ENCODE assay signal across 28 cellular contexts in genomic region chr2:152651834-152652233, GRCh38.
"Had no signal": no experiment of that assay in that cellular context is flagged by ENCODE, and none has a peak within 500 bp of the region (broad histone marks: within the 10 kb centered on the region; RNA-seq: fewer than 3 reads in every experiment).

No MANE protein-coding gene starts in this region.

- H3K36me3 ChIP-seq: prostate gland had no signal

- H3K79me2 ChIP-seq: parathyroid adenoma had no signal

- H3K9ac ChIP-seq: neural progenitor cell, parathyroid adenoma had no signal

- H3K9me3 ChIP-seq: esophagus squamous epithelium, heart right ventricle, left lung, prostate gland, right atrium auricular region, spleen, thoracic aorta, tibial nerve, upper lobe of left lung had no signal

- H2AFZ ChIP-seq: neural progenitor cell, parathyroid adenoma had no signal

- H3K4me3 ChIP-seq: coronary artery, esophagus squamous epithelium, heart right ventricle, left lung, neural progenitor cell, prostate gland, right atrium auricular region, skin epidermis, spleen, thoracic aorta, tibial nerve, upper lobe of left lung had no signal

- ATAC-seq: heart right ventricle; left cardiac atrium; left lung; naive thymus-derived CD4-positive, alpha-beta T cell; stimulated activated naive B cell treated with anti-CD40 and anti-IgM and Interleukin-4, amounts not matched to agents 10 μg/mL and 1 μg/mL and 100 μg/mL, for 72 hours had no signal

- H3K4me2 ChIP-seq: neural progenitor cell had no signal

- H3K27ac ChIP-seq: coronary artery, esophagus squamous epithelium, heart right ventricle, left lung, neural progenitor cell, parathyroid adenoma, prostate gland, right atrium auricular region, skin epidermis, spleen, thoracic aorta, tibial nerve, upper lobe of left lung had no signal

- H3K27me3 ChIP-seq: esophagus squamous epithelium, heart right ventricle, left lung, neural progenitor cell, right atrium auricular region, spleen, tibial nerve, upper lobe of left lung had no signal

- FAIRE-seq: endothelial cell of umbilical vein, islet of Langerhans, urothelium cell line had no signal

- H3K4me1 ChIP-seq: parathyroid adenoma had no signal

- DNase-seq: dermis blood vessel endothelial cell; effector memory CD4-positive, alpha-beta T cell; erythroblast; esophagus squamous epithelium; foreskin melanocyte; glutamatergic neuron; heart right ventricle; hippocampal formation; left cardiac atrium; left lung; mesenchymal stem cell; midbrain; naive thymus-derived CD4-positive, alpha-beta T cell; spleen; stimulated activated CD4-positive, alpha-beta T cell treated with anti-CD3 and anti-CD28 coated beads, Interleukin-2, amount 100 ng/mL, for 48 hours; stimulated activated naive B cell treated with anti-CD40 and anti-IgM and Interleukin-4, amounts not matched to agents 10 μg/mL and 1 μg/mL and 100 μg/mL, for 72 hours; upper lobe of left lung had no signal
